Comparison of ENCODE assay signal across 8 cellular contexts in the genomic region with DNA sequence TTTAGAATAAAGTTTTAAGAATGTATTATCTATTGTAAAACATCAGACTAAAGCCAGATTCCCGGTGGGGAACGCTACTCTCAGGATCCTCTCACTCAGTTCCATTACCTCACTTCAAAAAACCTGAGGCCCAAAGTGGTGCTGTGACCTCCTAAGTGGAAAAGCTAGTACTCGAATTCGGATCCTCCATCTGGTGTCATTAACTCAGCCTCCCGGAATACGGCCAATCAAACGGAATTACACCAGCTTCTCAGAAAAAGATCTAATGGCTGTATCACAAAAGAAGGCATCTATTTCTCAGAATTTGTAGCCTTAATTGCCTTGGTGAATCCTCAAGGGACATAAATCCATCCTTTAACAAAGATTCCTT. TPM values are rescaled to one million over a fixed set of nuclear protein-coding genes. Genes with fewer than 3 reads are reported as not detected.
DNase-seq lines count a peak whose midpoint lies in the region; ATAC-seq and TF ChIP-seq lines count a peak whose summit lies in the region.

No MANE protein-coding gene starts in this region.

- H3K27me3 ChIP-seq in Caco-2 (replicated peaks; ENCODE audit: control insufficient read depth, insufficient read depth, low read length) (no peaks in the 10 kb centered on the region), layer of hippocampus (ENCODE audit: control insufficient read depth, insufficient read depth, low read length) (no peaks in the 10 kb centered on the region)

- intact Hi-C loops in Caco-2 (cut with micrococcal nuclease; ENCODE audit: unreplicated experiment), result loop anchor here (1.0 kb wide), 1 partner anchor 63 kb away; a partner anchor contains a TSS

- peak; percentile 7 for ATAC-seq in HG03442 (IDR thresholded peaks at IDR 0.05; ENCODE audit: unreplicated experiment)
- no peak for ATAC-seq in GM19463 (IDR thresholded peaks at IDR 0.05; ENCODE audit: unreplicated experiment)
- no peak for ATAC-seq in HG02571 (IDR thresholded peaks at IDR 0.05; ENCODE audit: unreplicated experiment)

- H3K4me3 Mint-ChIP-seq in Caco-2 (ENCODE audit: unreplicated experiment), result peak overlapping the region; percentile 97

- DNase-seq in Caco-2 (no peak), activated gamma-delta T cell treated with Interleukin-2 at 50 U/mL for 16 hours (no peak)

- no peaks in the 10 kb centered on the region for H3K27me3 Mint-ChIP-seq in Caco-2 (ENCODE audit: insufficient read depth, unreplicated experiment)

- CTCF ChIA-PET in Caco-2 (lab: Charles Lee), result interaction anchor here (0.7 to 1.3 kb wide), 2 partner anchors 16 to 28 kb away, joined by 3 to 8 read pairs; no protein-coding TSS in a partner anchor

- no TSS peak for BruUV-seq in Caco-2 (replicated peaks; lab: Mats Ljungman, UMichigan)

- H3K27ac ChIP-seq in angular gyrus (ENCODE audit: low read depth, low read length), result peak overlapping the region; percentile 89
- H3K27ac ChIP-seq in layer of hippocampus (ENCODE audit: low read depth, low read length), result peak overlapping the region; percentile 86
- peak overlapping the region; percentile 87 for H3K27ac ChIP-seq in temporal lobe (ENCODE audit: low read depth, low read length)

- H3K36me3 ChIP-seq in Caco-2 (ENCODE audit: control insufficient read depth, insufficient read depth, low read length), result no peaks in the 10 kb centered on the region

- peaks cover 29% of the 10 kb centered on the region for H3K4me1 ChIP-seq in Caco-2

- H3K27ac Mint-ChIP-seq in Caco-2 (ENCODE audit: unreplicated experiment), result peak overlapping the region; percentile 99

- H3K4me3 ChIP-seq in Caco-2 (ENCODE audit: low read depth, low read length), result peak overlapping the region; percentile 97

- H3K36me3 Mint-ChIP-seq in Caco-2 (ENCODE audit: insufficient read depth, unreplicated experiment), result peaks cover 16% of the 10 kb centered on the region

- POLR2A ChIA-PET in Caco-2 (lab: Charles Lee), result interaction anchor here (0.6 kb wide), 1 partner anchor 22 kb away, joined by 4 read pairs; no protein-coding TSS in a partner anchor

- no peaks in the 10 kb centered on the region for H3K9me3 ChIP-seq in Caco-2

- no peak for TF ChIP-seq CTCF in Caco-2 (IDR thresholded peaks at IDR 0.05; ENCODE audit: insufficient read depth in 1 of 2, low read depth in 1 of 2, low read length in 1 of 2, severe bottlenecking in 1 of 2, unreplicated experiment in 1 of 2)

- H3K4me1 Mint-ChIP-seq in Caco-2 (ENCODE audit: low read depth, unreplicated experiment), result peaks cover 29% of the 10 kb centered on the region

- H3K9me3 Mint-ChIP-seq in Caco-2 (ENCODE audit: unreplicated experiment), result no peaks in the 10 kb centered on the region

RNA-seq across cellular contexts. Expression of a gene that starts 0.6 kb away (rescaled TPM):
- 25.8 and 33.0 TPM in 2 replicates for total RNA-seq in Caco-2 (2022)
- 17.5 TPM for total RNA-seq in temporal lobe

RNA-seq across cellular contexts. Expression of a gene that starts 1.1 kb away (rescaled TPM):
- total RNA-seq in Caco-2 (2022) (42.1 and 47.6 TPM in 2 replicates), temporal lobe (86.3 TPM)
